In the genomic region with DNA sequence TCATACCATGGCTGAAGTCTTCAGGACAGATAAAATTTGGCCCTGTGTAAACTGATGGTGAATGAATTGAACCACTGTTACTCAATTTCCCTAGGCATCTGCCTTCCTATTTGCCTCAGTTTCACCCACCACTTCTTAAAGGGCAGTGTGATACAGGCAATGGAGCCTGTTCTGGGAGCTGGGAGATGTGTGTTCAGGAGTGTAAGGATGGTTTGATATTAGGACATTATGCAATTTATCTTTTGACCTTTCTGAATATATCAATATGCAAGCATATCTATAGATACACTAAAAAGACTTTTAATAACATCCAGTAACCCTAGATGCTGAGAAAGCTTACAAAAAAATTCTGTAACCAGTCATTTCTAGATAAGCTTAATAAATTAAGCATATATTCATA, we compare ENCODE assay signal across 12 cellular contexts. TPM values are rescaled to one million over a fixed set of nuclear protein-coding genes. Genes with fewer than 3 reads are reported as not detected.
DNase-seq lines count a peak whose midpoint lies in the region; ATAC-seq and TF ChIP-seq lines count a peak whose summit lies in the region.
"Had no signal": no experiment of that assay in that cellular context is flagged by ENCODE, and none has a peak within 500 bp of the region (broad histone marks: within the 10 kb centered on the region; RNA-seq: fewer than 3 reads in every experiment).

No MANE protein-coding gene starts in this region.

- CTCF ChIA-PET in WTC11 (lab: Charles Lee): interaction anchor here (0.5 to 3.0 kb wide), 24 partner anchors 12 to 407 kb away, joined by 3 to 19 read pairs (median 5); partner anchors contain the start of genes KCNC3 and MYH14

- DNase-seq in heart left ventricle: no peak
- DNase-seq in cardiac septum (ENCODE audit: low spot score): no peak
- no peak for DNase-seq in WTC11 (ENCODE audit: low spot score)
- DNase-seq in lower lobe of right lung: no peak
- DNase-seq in thoracic aorta (ENCODE audit: low spot score): no peak
- no peak for DNase-seq in nucleus accumbens (lab: John Stamatoyannopoulos, UW)
- no peak for DNase-seq in upper lobe of right lung
- no peak for DNase-seq in NCI-H2107 (lab: John Stamatoyannopoulos, UW)
- DNase-seq: NCI-H1417 treated with DMSO at 0.1 percent for 48 hours had no signal

- H3K9me3 ChIP-seq in heart left ventricle (peaks cover 0 to 8% (median 0%) of the 10 kb centered on the region in 12 donors), lower lobe of right lung (no peaks in the 10 kb centered on the region), thoracic aorta (no peaks in the 10 kb centered on the region), upper lobe of right lung (no peaks in the 10 kb centered on the region)
- H3K9me3 ChIP-seq: upper lobe of left lung had no signal

- peaks cover 32% of the 10 kb centered on the region for H3K27me3 Mint-ChIP-seq in WTC11 (ENCODE audit: low read depth)

- no peaks in the 10 kb centered on the region for H3K9me3 Mint-ChIP-seq in WTC11

- H3K27ac Mint-ChIP-seq in WTC11: no peak overlapping the region

- intact Hi-C loops in heart left ventricle (cut with DNase I): loop anchor here in 1 of 10 donors (10.0 kb wide), 1 partner anchor 176 kb away; the partner anchor contains the start of gene KCNC3
- intact Hi-C loops in cardiac septum (cut with DNase I): no loop called here
- intact Hi-C loops in lower lobe of right lung (cut with DNase I): no loop called here
- intact Hi-C loops in upper lobe of right lung (cut with DNase I): no loop called here

- H3K27me3 ChIP-seq in heart left ventricle (peaks cover 0 to 18% (median 0%) of the 10 kb centered on the region in 9 donors), lower lobe of right lung (ENCODE audit: low read depth) (no peaks in the 10 kb centered on the region), thoracic aorta (replicated peaks; ENCODE audit: insufficient read depth) (no peaks in the 10 kb centered on the region), upper lobe of right lung (no peaks in the 10 kb centered on the region)
- H3K27me3 ChIP-seq: upper lobe of left lung had no signal

- TF ChIP-seq CTCF in heart left ventricle (IDR thresholded peaks at IDR 0.05): no peak
- no peak for TF ChIP-seq CTCF in WTC11 (IDR thresholded peaks at IDR 0.05)
- TF ChIP-seq CTCF in lower lobe of right lung (IDR thresholded peaks at IDR 0.05): no peak
- no peak for TF ChIP-seq CTCF in thoracic aorta (IDR thresholded peaks at IDR 0.05)
- no peak for TF ChIP-seq CTCF in upper lobe of right lung (IDR thresholded peaks at IDR 0.05)

- H3K4me3 ChIP-seq in heart left ventricle: peak overlapping the region in 9 of 12 donors; percentile 66 to 89 (median 78)
- peak overlapping the region; percentile 76 for H3K4me3 ChIP-seq in lower lobe of right lung
- peak overlapping the region; percentile 91 for H3K4me3 ChIP-seq in thoracic aorta
- no peak overlapping the region for H3K4me3 ChIP-seq in upper lobe of right lung

- peak overlapping the region; percentile 72 for H3K4me3 Mint-ChIP-seq in WTC11

- no peaks in the 10 kb centered on the region for H3K36me3 ChIP-seq in heart left ventricle
- H3K36me3 ChIP-seq in lower lobe of right lung: no peaks in the 10 kb centered on the region
- H3K36me3 ChIP-seq in thoracic aorta: no peaks in the 10 kb centered on the region
- no peaks in the 10 kb centered on the region for H3K36me3 ChIP-seq in upper lobe of right lung
- H3K36me3 ChIP-seq: upper lobe of left lung had no signal

- H3K4me1 ChIP-seq in heart left ventricle: peaks cover 0 to 9% (median 3%) of the 10 kb centered on the region in 12 donors
- H3K4me1 ChIP-seq in lower lobe of right lung: peaks cover 7% of the 10 kb centered on the region
- H3K4me1 ChIP-seq in thoracic aorta (ENCODE audit: control insufficient read depth in 1 of 2, low read depth in 2 of 2): peaks cover 5 to 6% of the 10 kb centered on the region in 2 donors
- H3K4me1 ChIP-seq in upper lobe of right lung: peaks cover 5% of the 10 kb centered on the region

- peaks cover 7% of the 10 kb centered on the region for H3K4me1 Mint-ChIP-seq in WTC11

- no peaks in the 10 kb centered on the region for H3K36me3 Mint-ChIP-seq in WTC11

- TF ChIP-seq POLR2A in heart left ventricle (IDR thresholded peaks at IDR 0.05): no peak

- H3K27ac ChIP-seq in heart left ventricle (peak overlapping the region in 2 of 12 donors; percentile 81 to 86), lower lobe of right lung (no peak overlapping the region), thoracic aorta (no peak overlapping the region), upper lobe of right lung (no peak overlapping the region)
- H3K27ac ChIP-seq: SK-N-MC had no signal

- ATAC-seq in heart left ventricle (no peak), WTC11 (no peak), lower lobe of right lung (no peak), thoracic aorta (ENCODE audit: insufficient number of reproducible peaks, low FRiP score, low read depth) (no peak), upper lobe of right lung (no peak)

- POLR2A ChIA-PET in WTC11 (lab: Charles Lee): interaction anchor here (1.1 to 1.2 kb wide), 2 partner anchors 144 to 185 kb away, joined by 3 read pairs; no protein-coding TSS in a partner anchor

TF ChIP-seq in WTC11, 78 proteins besides CTCF, POLR2A, EP300 and RAD21 (continues in another document):
- TF ChIP-seq, protein P1, sequence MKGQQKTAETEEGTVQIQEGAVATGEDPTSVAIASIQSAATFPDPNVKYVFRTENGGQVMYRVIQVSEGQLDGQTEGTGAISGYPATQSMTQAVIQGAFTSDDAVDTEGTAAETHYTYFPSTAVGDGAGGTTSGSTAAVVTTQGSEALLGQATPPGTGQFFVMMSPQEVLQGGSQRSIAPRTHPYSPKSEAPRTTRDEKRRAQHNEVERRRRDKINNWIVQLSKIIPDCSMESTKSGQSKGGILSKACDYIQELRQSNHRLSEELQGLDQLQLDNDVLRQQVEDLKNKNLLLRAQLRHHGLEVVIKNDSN (CRISPR knock-in tag; IDR thresholded peaks at IDR 0.05): no peak
- TF ChIP-seq, protein P2, sequence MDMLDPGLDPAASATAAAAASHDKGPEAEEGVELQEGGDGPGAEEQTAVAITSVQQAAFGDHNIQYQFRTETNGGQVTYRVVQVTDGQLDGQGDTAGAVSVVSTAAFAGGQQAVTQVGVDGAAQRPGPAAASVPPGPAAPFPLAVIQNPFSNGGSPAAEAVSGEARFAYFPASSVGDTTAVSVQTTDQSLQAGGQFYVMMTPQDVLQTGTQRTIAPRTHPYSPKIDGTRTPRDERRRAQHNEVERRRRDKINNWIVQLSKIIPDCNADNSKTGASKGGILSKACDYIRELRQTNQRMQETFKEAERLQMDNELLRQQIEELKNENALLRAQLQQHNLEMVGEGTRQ (CRISPR knock-in tag; IDR thresholded peaks at IDR 0.05): no peak
- TF ChIP-seq NR3C1 (CRISPR knock-in tag; conservative IDR thresholded peaks at IDR 0.05; ENCODE audit: low read depth) (no peak), EMX1 (CRISPR knock-in tag; IDR thresholded peaks at IDR 0.05) (no peak), CREM (CRISPR knock-in tag; IDR thresholded peaks at IDR 0.05) (no peak), ARID4B (CRISPR knock-in tag; IDR thresholded peaks at IDR 0.05; ENCODE audit: borderline replicate concordance) (no peak), TEAD4 (CRISPR knock-in tag; IDR thresholded peaks at IDR 0.05) (no peak)
- TF ChIP-seq, protein P3, sequence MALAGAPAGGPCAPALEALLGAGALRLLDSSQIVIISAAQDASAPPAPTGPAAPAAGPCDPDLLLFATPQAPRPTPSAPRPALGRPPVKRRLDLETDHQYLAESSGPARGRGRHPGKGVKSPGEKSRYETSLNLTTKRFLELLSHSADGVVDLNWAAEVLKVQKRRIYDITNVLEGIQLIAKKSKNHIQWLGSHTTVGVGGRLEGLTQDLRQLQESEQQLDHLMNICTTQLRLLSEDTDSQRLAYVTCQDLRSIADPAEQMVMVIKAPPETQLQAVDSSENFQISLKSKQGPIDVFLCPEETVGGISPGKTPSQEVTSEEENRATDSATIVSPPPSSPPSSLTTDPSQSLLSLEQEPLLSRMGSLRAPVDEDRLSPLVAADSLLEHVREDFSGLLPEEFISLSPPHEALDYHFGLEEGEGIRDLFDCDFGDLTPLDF (CRISPR knock-in tag; IDR thresholded peaks at IDR 0.05): no peak

RNA-seq across cellular contexts. Expression of gene IZUMO2, which starts 14.6 kb away (rescaled TPM):
- total RNA-seq in heart left ventricle: not detected
- polyA plus RNA-seq in heart left ventricle: not detected
- not detected for total RNA-seq in cardiac septum
- total RNA-seq in WTC11 (2021): 1.0 to 3.5 TPM (median 2.4 TPM) in 3 replicates
- total RNA-seq in lower lobe of right lung: not detected
- total RNA-seq in thoracic aorta: not detected
- not detected for total RNA-seq in upper lobe of right lung
- total RNA-seq: sciatic nerve, upper lobe of left lung had no signal

RNA-seq across cellular contexts. Expression of gene MYH14, which starts 54.9 kb away (rescaled TPM):
- 100 to 1,000 TPM in 3 of 9 donors, 10 to 100 TPM in 6; 65.7 to 120 (median 90.5) TPM for total RNA-seq in heart left ventricle
- 100 to 1,000 TPM in 1 of 2 donors, 10 to 100 TPM in 1; 45.8 to 132 TPM for polyA plus RNA-seq in heart left ventricle
- total RNA-seq in cardiac septum: 85.4 TPM
- total RNA-seq in WTC11 (2021): 25.8 to 33.5 TPM (median 31.2 TPM) in 3 replicates
- 113 TPM for total RNA-seq in lower lobe of right lung
- total RNA-seq in thoracic aorta: 10 to 100 TPM in 1 of 2 donors, 1 to 10 TPM in 1; 2.6 to 11.1 TPM
- total RNA-seq in upper lobe of right lung: 146 TPM
